Comparison of ENCODE assay signal across 34 cellular contexts in genomic region chr9:101968392-101968791, GRCh38.
"Had no signal": no experiment of that assay in that cellular context is flagged by ENCODE, and none has a peak within 500 bp of the region (broad histone marks: within the 10 kb centered on the region; RNA-seq: fewer than 3 reads in every experiment).

No MANE protein-coding gene starts in this region.

- FAIRE-seq: astrocyte, TTC549 had no signal

- H3K36me3 ChIP-seq: adrenal gland, brain microvascular endothelial cell, breast epithelium had no signal

- H3K9me3 ChIP-seq: adrenal gland, body of pancreas, breast epithelium had no signal

- H3K27ac ChIP-seq: adrenal gland, body of pancreas, brain microvascular endothelial cell, breast epithelium, VCaP had no signal

- H3K27me3 ChIP-seq: adrenal gland, body of pancreas, brain microvascular endothelial cell, breast epithelium had no signal

- H3K4me3 ChIP-seq: adrenal gland, body of pancreas, breast epithelium had no signal

- H3K4me1 ChIP-seq: adrenal gland, body of pancreas, breast epithelium had no signal

- ATAC-seq: activated CD8-positive, alpha-beta T cell treated with anti-CD3 and anti-CD28 coated beads for 36 hours; activated naive CD4-positive, alpha-beta T cell treated with anti-CD3 and anti-CD28 coated beads, Interleukin-2, amount 50 U/mL, for 72 hours; activated T-cell treated with anti-CD3 and anti-CD28 coated beads, Interleukin-2, amount 50 U/mL, for 4 hours; activated T-cell treated with anti-CD3 and anti-CD28 coated beads, Interleukin-2, amount 50 U/mL, for 72 hours; activated T-helper 17 cell treated with anti-CD3 and anti-CD28 coated beads, Interleukin-2, amount 50 U/mL, for 72 hours; body of pancreas had no signal

- DNase-seq: activated B cell treated with CpG ODN at 0.5 μM for 24 hours; activated CD4-positive, alpha-beta memory T cell treated with anti-CD3 and anti-CD28 coated beads for 36 hours; activated CD4-positive, alpha-beta T cell treated with anti-CD3 and anti-CD28 coated beads for 4 hours; activated CD4-positive, alpha-beta T cell treated with anti-CD3 and anti-CD28 coated beads, Interleukin-2, amount 10 ng/mL, durations not matched to agents 24 days and 14 days; activated CD4-positive, alpha-beta T cell treated with anti-CD3 and anti-CD28 coated beads, Interleukin-2, amount 50 U/mL, for 1 hour; activated CD4-positive, alpha-beta T cell treated with anti-CD3 and anti-CD28 coated beads, Interleukin-2, amount 50 U/mL, for 4 hours; activated CD4-positive, CD25-positive, alpha-beta regulatory T cell treated with anti-CD3 and anti-CD28 coated beads, Interleukin-2, amount 50 U/mL, for 72 hours; activated CD8-positive, alpha-beta memory T cell treated with anti-CD3 and anti-CD28 coated beads, Interleukin-2, amount 50 U/mL, for 4 hours; activated CD8-positive, alpha-beta T cell treated with anti-CD3 and anti-CD28 coated beads for 36 hours; activated effector memory CD4-positive, alpha-beta T cell treated with anti-CD3 and anti-CD28 coated beads, Interleukin-2, amount 50 U/mL, for 16 hours; activated gamma-delta T cell treated with Interleukin-2 at 50 U/mL for 16 hours; activated naive CD4-positive, alpha-beta T cell; activated naive CD4-positive, alpha-beta T cell treated with anti-CD3 and anti-CD28 coated beads for 36 hours; activated naive CD4-positive, alpha-beta T cell treated with anti-CD3 and anti-CD28 coated beads, Interleukin-2, amount 50 U/mL, for 16 hours; activated naive CD8-positive, alpha-beta T cell treated with anti-CD3 and anti-CD28 coated beads for 36 hours; activated T-cell treated with anti-CD3 and anti-CD28 coated beads for 4 hours; activated T-cell treated with anti-CD3 and anti-CD28 coated beads, Interleukin-2, amount 50 U/mL, for 1 hour; activated T-cell treated with anti-CD3 and anti-CD28 coated beads, Interleukin-2, amount 50 U/mL, for 4 hours; activated T-cell treated with anti-CD3 and anti-CD28 coated beads, Interleukin-2, amount 50 U/mL, for 72 hours; adrenal gland; amniotic stem cell; aorta; body of pancreas; brain microvascular endothelial cell; central memory CD4-positive, alpha-beta T cell; T-helper 1 cell; T-helper 2 cell; T-helper 9 cell had no signal
